ENCODE assay signal across 28 cellular contexts in genomic region chr3:194117114-194117845, GRCh38. TPM values are rescaled to one million over a fixed set of nuclear protein-coding genes. Genes with fewer than 3 reads are reported as not detected.
DNase-seq lines count a peak whose midpoint lies in the region; ATAC-seq and TF ChIP-seq lines count a peak whose summit lies in the region.
"Had no signal": no experiment of that assay in that cellular context is flagged by ENCODE, and none has a peak within 500 bp of the region (broad histone marks: within the 10 kb centered on the region; RNA-seq: fewer than 3 reads in every experiment).

No MANE protein-coding gene starts in this region.

- TF ChIP-seq CTCF in GM23338 (conservative IDR thresholded peaks at IDR 0.05; ENCODE audit: low read depth in 2 of 2) (no peak), Peyer's patch (IDR thresholded peaks at IDR 0.05) (no peak), GM20000 (IDR thresholded peaks at IDR 0.05; ENCODE audit: extremely low read depth, missing control alignments) (no peak)

- H3K79me2 ChIP-seq in GM23338 (replicated peaks; ENCODE audit: insufficient read depth) = no peaks in the 10 kb centered on the region

- H3K27me3 Mint-ChIP-seq in GM23338 (ENCODE audit: insufficient read depth, low read depth, poor library complexity) = peaks cover 3% of the 10 kb centered on the region
- H3K27me3 Mint-ChIP-seq in activated CD8-positive, alpha-beta T cell treated with anti-CD3 and anti-CD28 coated beads, Interleukin-2, amount 10 ng/mL, durations not matched to agents 7 days and 5 days (ENCODE audit: low read depth) = peaks cover 29% of the 10 kb centered on the region
- H3K27me3 Mint-ChIP-seq in natural killer cell treated with Interleukin-12 subunit alpha and Interleukin-12 subunit beta and Interleukin-15 and Interleukin-18, amount 100 ng/mL, for 72 hours = peaks cover 38 to 55% of the 10 kb centered on the region in 2 donors

- H3K9me3 ChIP-seq in Peyer's patch (no peaks in the 10 kb centered on the region), mesenchymal stem cell (ENCODE audit: control insufficient read depth, low read length) (no peaks in the 10 kb centered on the region)
- H3K9me3 ChIP-seq: BLaER1, heart left ventricle, right atrium auricular region had no signal

- H3K9me2 ChIP-seq in GM23338 (ENCODE audit: insufficient read depth) = no peaks in the 10 kb centered on the region; the same call in 1 of the 2 replicates

- H3K23ac ChIP-seq in mesenchymal stem cell (ENCODE audit: low read length in 2 of 2) = no peak overlapping the region

- DNase-seq in GM23338 (ENCODE audit: low spot score) (no peak), Peyer's patch (peak in 2 of 3 donors; percentile 84), mesenchymal stem cell (no peak), GM20000 (ENCODE audit: low spot score) (no peak), NCI-H524 (lab: John Stamatoyannopoulos, UW) (no peak)
- no peak for DNase-seq in stimulated activated effector memory CD8-positive, alpha-beta T cell treated with anti-CD3 and anti-CD28 coated beads, Interleukin-12 subunit alpha, Interleukin-12 subunit beta, amount 100 ng/mL, for 72 hours (ENCODE audit: low spot score in 2 of 2)
- no peak for DNase-seq in activated CD8-positive, alpha-beta T cell treated with anti-CD3 and anti-CD28 coated beads, Interleukin-2, amount 10 ng/mL, durations not matched to agents 7 days and 5 days
- no peak for DNase-seq in natural killer cell treated with Interleukin-12 subunit alpha and Interleukin-12 subunit beta and Interleukin-15 and Interleukin-18, amount 100 ng/mL, for 72 hours (ENCODE audit: low spot score)
- DNase-seq: activated CD4-positive, alpha-beta T cell treated with anti-CD3 and anti-CD28 coated beads, Interleukin-2, amount 50 U/mL, for 48 hours; activated CD8-positive, alpha-beta memory T cell treated with anti-CD3 and anti-CD28 coated beads, Interleukin-2, amount 50 U/mL, for 4 hours; anterior cingulate cortex; endodermal cell; foreskin keratinocyte; heart left ventricle; naive B cell; NCI-H1048; NCI-H1694 treated with DMSO at 0.1 percent for 48 hours; NCI-H226; NCI-H82; stimulated activated CD4-positive, alpha-beta T cell treated with anti-CD3 and anti-CD28 coated beads, Interleukin-2, amount 100 ng/mL, for 48 hours; substantia nigra; T-helper 1 cell had no signal

- H2BK5ac ChIP-seq in mesenchymal stem cell (ENCODE audit: low read depth, low read length, poor library complexity, severe bottlenecking) = no peak overlapping the region

- peaks cover 9% of the 10 kb centered on the region; the same call in 2 of the 3 replicates for H3K4me1 Mint-ChIP-seq in GM23338
- no peaks in the 10 kb centered on the region for H3K4me1 Mint-ChIP-seq in stimulated activated effector memory CD8-positive, alpha-beta T cell treated with anti-CD3 and anti-CD28 coated beads, Interleukin-12 subunit alpha, Interleukin-12 subunit beta, amount 100 ng/mL, for 72 hours
- no peaks in the 10 kb centered on the region for H3K4me1 Mint-ChIP-seq in activated CD8-positive, alpha-beta T cell treated with anti-CD3 and anti-CD28 coated beads, Interleukin-2, amount 10 ng/mL, durations not matched to agents 7 days and 5 days (ENCODE audit: low read depth)
- H3K4me1 Mint-ChIP-seq in natural killer cell treated with Interleukin-12 subunit alpha and Interleukin-12 subunit beta and Interleukin-15 and Interleukin-18, amount 100 ng/mL, for 72 hours (ENCODE audit: low read depth in 2 of 2) = no peaks in the 10 kb centered on the region

- H4K8ac ChIP-seq in mesenchymal stem cell (ENCODE audit: low read length) = no peak overlapping the region

- H3K27ac ChIP-seq in GM23338 (ENCODE audit: low read depth) = no peak overlapping the region
- H3K27ac ChIP-seq in Peyer's patch = peak overlapping the region in 2 of 4 donors; percentile 14 to 63
- no peak overlapping the region for H3K27ac ChIP-seq in mesenchymal stem cell (ENCODE audit: low read length, poor library complexity, severe bottlenecking)
- H3K27ac ChIP-seq: BLaER1, cardiac muscle cell, foreskin keratinocyte, heart left ventricle, right atrium auricular region had no signal

- H3K27ac Mint-ChIP-seq in GM23338 = no peak overlapping the region
- no peak overlapping the region for H3K27ac Mint-ChIP-seq in stimulated activated effector memory CD8-positive, alpha-beta T cell treated with anti-CD3 and anti-CD28 coated beads, Interleukin-12 subunit alpha, Interleukin-12 subunit beta, amount 100 ng/mL, for 72 hours
- H3K27ac Mint-ChIP-seq in activated CD8-positive, alpha-beta T cell treated with anti-CD3 and anti-CD28 coated beads, Interleukin-2, amount 10 ng/mL, durations not matched to agents 7 days and 5 days = no peak overlapping the region
- H3K27ac Mint-ChIP-seq in natural killer cell treated with Interleukin-12 subunit alpha and Interleukin-12 subunit beta and Interleukin-15 and Interleukin-18, amount 100 ng/mL, for 72 hours = peak overlapping the region in 1 of 2 donors; percentile 31
- H3K27ac Mint-ChIP-seq: activated naive CD4-positive, alpha-beta T cell treated with anti-CD3 and anti-CD28 coated beads, Interleukin-2, amount 50 U/mL, for 72 hours; activated T-helper 2 cell treated with anti-CD3 and anti-CD28 coated beads, Interferon-gamma antibody, Interleukin-2, Interleukin-4, amounts not matched to agents 10 μg/mL and 5 μg/mL and 100 μg/mL, durations not matched to agents 14 hours and 24 hours and 36 hours; endodermal cell had no signal

- no peaks in the 10 kb centered on the region for H4K20me1 ChIP-seq in GM23338 (replicated peaks; ENCODE audit: insufficient read depth)
- H4K20me1 ChIP-seq: BLaER1 had no signal

- H3K27me3 ChIP-seq in GM23338 (ENCODE audit: insufficient read depth) (no peaks in the 10 kb centered on the region), Peyer's patch (no peaks in the 10 kb centered on the region), mesenchymal stem cell (ENCODE audit: control insufficient read depth in 1 of 2, insufficient read depth in 1 of 2, low read length in 2 of 2) (peaks cover 6 to 46% of the 10 kb centered on the region in 2 experiments)
- H3K27me3 ChIP-seq: right atrium auricular region had no signal

- H3K4me2 ChIP-seq in GM23338 (no peak overlapping the region), mesenchymal stem cell (ENCODE audit: low read length, poor library complexity, severe bottlenecking) (no peak overlapping the region)
- H3K4me2 ChIP-seq: BLaER1 had no signal

- H2BK12ac ChIP-seq in mesenchymal stem cell (ENCODE audit: low read length in 2 of 2) = no peak overlapping the region

- no peak overlapping the region for H3K4me3 Mint-ChIP-seq in GM23338
- no peak overlapping the region for H3K4me3 Mint-ChIP-seq in stimulated activated effector memory CD8-positive, alpha-beta T cell treated with anti-CD3 and anti-CD28 coated beads, Interleukin-12 subunit alpha, Interleukin-12 subunit beta, amount 100 ng/mL, for 72 hours
- H3K4me3 Mint-ChIP-seq in activated CD8-positive, alpha-beta T cell treated with anti-CD3 and anti-CD28 coated beads, Interleukin-2, amount 10 ng/mL, durations not matched to agents 7 days and 5 days = no peak overlapping the region
- H3K4me3 Mint-ChIP-seq in natural killer cell treated with Interleukin-12 subunit alpha and Interleukin-12 subunit beta and Interleukin-15 and Interleukin-18, amount 100 ng/mL, for 72 hours = no peak overlapping the region
- H3K4me3 Mint-ChIP-seq: endodermal cell, naive B cell had no signal

- no peaks in the 10 kb centered on the region for H3K79me1 ChIP-seq in mesenchymal stem cell (replicated peaks; ENCODE audit: low read length, poor library complexity, severe bottlenecking)

- H3F3A ChIP-seq in GM23338 (replicated peaks; ENCODE audit: low read depth) = no peaks in the 10 kb centered on the region

- H3K4ac ChIP-seq in mesenchymal stem cell (ENCODE audit: low read depth in 1 of 2, low read length in 2 of 2) = no peak overlapping the region

- CTCF ChIA-PET in activated CD8-positive, alpha-beta T cell treated with anti-CD3 and anti-CD28 coated beads, Interleukin-2, amount 10 ng/mL, durations not matched to agents 7 days and 5 days (lab: Charles Lee) = interaction anchor here (1.5 kb wide), 1 partner anchor 19 kb away, joined by 3 read pairs; no protein-coding TSS in a partner anchor

- H2BK15ac ChIP-seq in mesenchymal stem cell (ENCODE audit: low read depth, poor library complexity, severe bottlenecking) = no peak overlapping the region

- no peak overlapping the region for H3K14ac ChIP-seq in mesenchymal stem cell (ENCODE audit: low read length in 2 of 2)

- H3K4me3 ChIP-seq in GM23338 = no peak overlapping the region
- H3K4me3 ChIP-seq in Peyer's patch = no peak overlapping the region
- H3K4me3 ChIP-seq in mesenchymal stem cell (ENCODE audit: insufficient read depth in 1 of 2, low read depth in 1 of 2, low read length in 2 of 2) = no peak overlapping the region
- H3K4me3 ChIP-seq: BLaER1, cardiac muscle cell, heart left ventricle, right atrium auricular region had no signal

- no peak overlapping the region for H4K91ac ChIP-seq in mesenchymal stem cell (ENCODE audit: low read length)

- TF ChIP-seq POLR2A in Peyer's patch (IDR thresholded peaks at IDR 0.05) = no peak

- whole genome bisulfite sequencing in mesenchymal stem cell = 91% methylated on average over 11 of the region's 12 CpGs

- H3K9ac ChIP-seq in mesenchymal stem cell (ENCODE audit: low read length) = no peak overlapping the region
- H3K9ac ChIP-seq: BLaER1 had no signal

- H3K36me3 Mint-ChIP-seq in GM23338 (ENCODE audit: low read depth) = no peaks in the 10 kb centered on the region
- H3K36me3 Mint-ChIP-seq in stimulated activated effector memory CD8-positive, alpha-beta T cell treated with anti-CD3 and anti-CD28 coated beads, Interleukin-12 subunit alpha, Interleukin-12 subunit beta, amount 100 ng/mL, for 72 hours = no peaks in the 10 kb centered on the region
- H3K36me3 Mint-ChIP-seq in activated CD8-positive, alpha-beta T cell treated with anti-CD3 and anti-CD28 coated beads, Interleukin-2, amount 10 ng/mL, durations not matched to agents 7 days and 5 days (ENCODE audit: low read depth) = no peaks in the 10 kb centered on the region
- H3K36me3 Mint-ChIP-seq in natural killer cell treated with Interleukin-12 subunit alpha and Interleukin-12 subunit beta and Interleukin-15 and Interleukin-18, amount 100 ng/mL, for 72 hours = no peaks in the 10 kb centered on the region
- H3K36me3 Mint-ChIP-seq: activated naive CD4-positive, alpha-beta T cell treated with anti-CD3 and anti-CD28 coated beads, Interleukin-2, amount 50 U/mL, for 72 hours; naive B cell had no signal

- no peak; the same call in 2 of the 3 replicates for ATAC-seq in GM23338
- peak; percentile 19 for ATAC-seq in stimulated activated effector memory CD8-positive, alpha-beta T cell treated with anti-CD3 and anti-CD28 coated beads, Interleukin-12 subunit alpha, Interleukin-12 subunit beta, amount 100 ng/mL, for 72 hours
- no peak for ATAC-seq in activated CD8-positive, alpha-beta T cell treated with anti-CD3 and anti-CD28 coated beads, Interleukin-2, amount 10 ng/mL, durations not matched to agents 7 days and 5 days
- no peak for ATAC-seq in natural killer cell treated with Interleukin-12 subunit alpha and Interleukin-12 subunit beta and Interleukin-15 and Interleukin-18, amount 100 ng/mL, for 72 hours
- ATAC-seq: activated naive CD4-positive, alpha-beta T cell treated with anti-CD3 and anti-CD28 coated beads, Interleukin-2, amount 50 U/mL, for 72 hours; esophagus mucosa; heart left ventricle had no signal

- peaks cover 7% of the 10 kb centered on the region for H3K4me1 ChIP-seq in GM23338 (ENCODE audit: insufficient read depth)
- H3K4me1 ChIP-seq in Peyer's patch = peaks cover 0 to 17% (median 0%) of the 10 kb centered on the region in 4 donors
- peaks cover 12% of the 10 kb centered on the region for H3K4me1 ChIP-seq in mesenchymal stem cell (ENCODE audit: control insufficient read depth, insufficient read depth, low read depth, low read length)
- H3K4me1 ChIP-seq: right atrium auricular region had no signal

- no peak overlapping the region for H3K18ac ChIP-seq in mesenchymal stem cell (ENCODE audit: low read depth in 1 of 2, low read length in 2 of 2)

- H2AK5ac ChIP-seq in mesenchymal stem cell (ENCODE audit: low read length, severe bottlenecking) = peak overlapping the region; percentile 27

- H3K36me3 ChIP-seq in GM23338 (ENCODE audit: insufficient read depth) (no peaks in the 10 kb centered on the region), Peyer's patch (no peaks in the 10 kb centered on the region), mesenchymal stem cell (ENCODE audit: control insufficient read depth in 1 of 2, insufficient read depth in 2 of 2, low read depth in 1 of 2, low read length in 2 of 2) (no peaks in the 10 kb centered on the region)
- H3K36me3 ChIP-seq: BLaER1, cardiac muscle cell, heart left ventricle, right atrium auricular region had no signal

- no peak overlapping the region for H2BK120ac ChIP-seq in mesenchymal stem cell (ENCODE audit: low read depth, low read length)

- H3K9me3 Mint-ChIP-seq in GM23338 = no peaks in the 10 kb centered on the region
- H3K9me3 Mint-ChIP-seq in stimulated activated effector memory CD8-positive, alpha-beta T cell treated with anti-CD3 and anti-CD28 coated beads, Interleukin-12 subunit alpha, Interleukin-12 subunit beta, amount 100 ng/mL, for 72 hours = no peaks in the 10 kb centered on the region
- no peaks in the 10 kb centered on the region for H3K9me3 Mint-ChIP-seq in activated CD8-positive, alpha-beta T cell treated with anti-CD3 and anti-CD28 coated beads, Interleukin-2, amount 10 ng/mL, durations not matched to agents 7 days and 5 days (ENCODE audit: insufficient read depth)
- H3K9me3 Mint-ChIP-seq in natural killer cell treated with Interleukin-12 subunit alpha and Interleukin-12 subunit beta and Interleukin-15 and Interleukin-18, amount 100 ng/mL, for 72 hours = no peaks in the 10 kb centered on the region
- H3K9me3 Mint-ChIP-seq: activated naive CD4-positive, alpha-beta T cell treated with anti-CD3 and anti-CD28 coated beads, Interleukin-2, amount 50 U/mL, for 72 hours; activated T-helper 2 cell treated with anti-CD3 and anti-CD28 coated beads, Interferon-gamma antibody, Interleukin-2, Interleukin-4, amounts not matched to agents 10 μg/mL and 5 μg/mL and 100 μg/mL, durations not matched to agents 14 hours and 24 hours and 36 hours; endodermal cell; naive B cell had no signal

- H2AFZ ChIP-seq in GM23338 (peak overlapping the region; percentile 69; the same call in 1 of the 2 replicates), mesenchymal stem cell (ENCODE audit: low read depth, low read length) (no peak overlapping the region)

- POLR2A ChIA-PET in activated CD8-positive, alpha-beta T cell treated with anti-CD3 and anti-CD28 coated beads, Interleukin-2, amount 10 ng/mL, durations not matched to agents 7 days and 5 days (lab: Charles Lee) = no interaction called here

RNA-seq across cellular contexts. Expression of gene HES1, which starts 18.7 kb away (rescaled TPM):
- 40.3 and 42.7 TPM in 2 replicates for total RNA-seq in GM23338 (2014; rRNA removed; shearing (Covaris generic))
- 59.3 and 60.8 TPM in 2 replicates for polyA plus RNA-seq in GM23338 (2016; fragmentation: Nextera tagmentation; extraction: Ambion mirVana)
- total RNA-seq in Peyer's patch = 10 to 100 TPM; 32.2 to 65.6 (median 49.4) TPM
- 194 TPM for polyA plus RNA-seq in mesenchymal stem cell (2013, experiment 1 of 2)
- polyA plus RNA-seq in mesenchymal stem cell (2013, experiment 2 of 2) = 184 TPM
- not detected for total RNA-seq in activated CD8-positive, alpha-beta T cell treated with anti-CD3 and anti-CD28 coated beads, Interleukin-2, amount 10 ng/mL, durations not matched to agents 7 days and 5 days
- under 1 TPM in 1 of 2 donors, not detected in 1; 0.28 TPM for total RNA-seq in natural killer cell treated with Interleukin-12 subunit alpha and Interleukin-12 subunit beta and Interleukin-15 and Interleukin-18, amount 100 ng/mL, for 72 hours

Comparison
In these comparisons a context has a peak if more than half of its experiments do, and no peak if none do; other contexts are left out.
1. DNase-seq: peak in Peyer's patch (2 of 3); none in GM23338 (single experiment), mesenchymal stem cell (single experiment), stimulated activated effector memory CD8-positive, alpha-beta T cell treated with anti-CD3 and anti-CD28 coated beads, Interleukin-12 subunit alpha, Interleukin-12 subunit beta, amount 100 ng/mL, for 72 hours (0 of 2), GM20000 (single experiment), activated CD8-positive, alpha-beta T cell treated with anti-CD3 and anti-CD28 coated beads, Interleukin-2, amount 10 ng/mL, durations not matched to agents 7 days and 5 days (single experiment), NCI-H524 (0 of 2) and natural killer cell treated with Interleukin-12 subunit alpha and Interleukin-12 subunit beta and Interleukin-15 and Interleukin-18, amount 100 ng/mL, for 72 hours (single experiment).
2. RNA of gene HES1, which starts 18.7 kb away (total RNA-seq): 32.2 to 65.6 TPM in Peyer's patch and 40.3 to 42.7 TPM in GM23338; 0.28 TPM in natural killer cell treated with Interleukin-12 subunit alpha and Interleukin-12 subunit beta and Interleukin-15 and Interleukin-18, amount 100 ng/mL, for 72 hours and not detected in activated CD8-positive, alpha-beta T cell treated with anti-CD3 and anti-CD28 coated beads, Interleukin-2, amount 10 ng/mL, durations not matched to agents 7 days and 5 days; every median in the first group is over 10 times any median in the second.